ENCODE assay signal across 19 cellular contexts in genomic region chr2:120788349-120788700, GRCh38. TPM values are rescaled to one million over a fixed set of nuclear protein-coding genes. Genes with fewer than 3 reads are reported as not detected.
"Had no signal": no experiment of that assay in that cellular context is flagged by ENCODE, and none has a peak within 500 bp of the region (broad histone marks: within the 10 kb centered on the region; RNA-seq: fewer than 3 reads in every experiment).

No MANE protein-coding gene starts in this region.

- H3K9ac ChIP-seq: parathyroid adenoma had no signal

- H2AFZ ChIP-seq: parathyroid adenoma had no signal

- H3K27ac ChIP-seq: body of pancreas, foreskin keratinocyte, parathyroid adenoma, tibial nerve had no signal

- H3K79me2 ChIP-seq: parathyroid adenoma had no signal

- H3K36me3 ChIP-seq: tibial nerve had no signal

- H3K4me3 ChIP-seq: body of pancreas, tibial nerve had no signal

- H3K4me1 ChIP-seq: body of pancreas, parathyroid adenoma had no signal

- H3K27me3 Mint-ChIP-seq: activated CD4-positive, alpha-beta T cell treated with anti-CD3 and anti-CD28 coated beads, Interleukin-2, amount 10 ng/mL, durations not matched to agents 7 days and 5 days; activated naive CD8-positive, alpha-beta T cell treated with anti-CD3 and anti-CD28 coated beads for 36 hours had no signal

- H3K9me3 ChIP-seq: body of pancreas, tibial nerve had no signal

- H3K36me3 Mint-ChIP-seq: activated naive CD8-positive, alpha-beta T cell treated with anti-CD3 and anti-CD28 coated beads for 36 hours; immature natural killer cell; naive B cell had no signal

- H3K4me1 Mint-ChIP-seq: central memory CD8-positive, alpha-beta T cell; naive B cell had no signal

- ATAC-seq: body of pancreas, foreskin keratinocyte had no signal

- DNase-seq: activated CD4-positive, alpha-beta T cell treated with anti-CD3 and anti-CD28 coated beads, Interleukin-2, amount 10 ng/mL, durations not matched to agents 7 days and 5 days; activated naive CD8-positive, alpha-beta T cell treated with anti-CD3 and anti-CD28 coated beads for 36 hours; amygdala; body of pancreas; cortex of kidney; effector CD8-positive, alpha-beta T cell; foreskin keratinocyte; immature natural killer cell; naive B cell; stimulated activated CD4-positive, alpha-beta T cell treated with anti-CD3 and anti-CD28 coated beads, Interleukin-15, amount 100 ng/mL, for 24 hours; stimulated activated CD4-positive, alpha-beta T cell treated with anti-CD3 and anti-CD28 coated beads, Interleukin-4, amount 100 ng/mL, for 24 hours; stimulated activated naive CD4-positive, alpha-beta T cell treated with Interleukin-2 at 50 U/mL for 16 hours; substantia nigra had no signal

- H3K27me3 ChIP-seq: body of pancreas, tibial nerve had no signal

- H3K27ac Mint-ChIP-seq: activated CD4-positive, alpha-beta T cell treated with anti-CD3 and anti-CD28 coated beads, Interleukin-2, amount 10 ng/mL, durations not matched to agents 7 days and 5 days; activated naive CD8-positive, alpha-beta T cell treated with anti-CD3 and anti-CD28 coated beads for 36 hours; activated T-helper 1 cell treated with anti-CD3 and anti-CD28 coated beads, Interleukin-12 subunit alpha, Interleukin-12 subunit beta, Interleukin-2, Interleukin-4 antibody, amounts not matched to agents 30 ng/mL and 10 ng/mL and 1 ng/mL, durations not matched to agents 14 hours and 24 hours and 36 hours; immature natural killer cell; naive B cell; T-helper 2 cell treated with Interferon-gamma antibody and Interleukin-4, amounts not matched to agents 5 μg/mL and 100 μg/mL, for 36 hours had no signal

- H3K9me3 Mint-ChIP-seq: activated CD4-positive, alpha-beta T cell treated with anti-CD3 and anti-CD28 coated beads, Interleukin-2, amount 10 ng/mL, durations not matched to agents 7 days and 5 days; activated naive CD8-positive, alpha-beta T cell treated with anti-CD3 and anti-CD28 coated beads for 36 hours; activated T-helper 1 cell treated with anti-CD3 and anti-CD28 coated beads, Interleukin-12 subunit alpha, Interleukin-12 subunit beta, Interleukin-2, Interleukin-4 antibody, amounts not matched to agents 30 ng/mL and 10 ng/mL and 1 ng/mL, durations not matched to agents 14 hours and 24 hours and 36 hours; central memory CD8-positive, alpha-beta T cell; immature natural killer cell; T-helper 2 cell treated with Interferon-gamma antibody and Interleukin-4, amounts not matched to agents 5 μg/mL and 100 μg/mL, for 36 hours had no signal

- H3K4me3 Mint-ChIP-seq: activated CD4-positive, alpha-beta T cell treated with anti-CD3 and anti-CD28 coated beads, Interleukin-2, amount 10 ng/mL, durations not matched to agents 7 days and 5 days; activated naive CD8-positive, alpha-beta T cell treated with anti-CD3 and anti-CD28 coated beads for 36 hours; activated T-helper 1 cell treated with anti-CD3 and anti-CD28 coated beads, Interleukin-12 subunit alpha, Interleukin-12 subunit beta, Interleukin-2, Interleukin-4 antibody, amounts not matched to agents 30 ng/mL and 10 ng/mL and 1 ng/mL, durations not matched to agents 14 hours and 24 hours and 36 hours; central memory CD8-positive, alpha-beta T cell; immature natural killer cell; naive B cell; T-helper 2 cell treated with Interferon-gamma antibody and Interleukin-4, amounts not matched to agents 5 μg/mL and 100 μg/mL, for 36 hours had no signal

RNA-seq across cellular contexts. Expression of gene GLI2, which starts 52.7 kb away (rescaled TPM):
- total RNA-seq: activated CD8-positive, alpha-beta memory T cell treated with anti-CD3 and anti-CD28 coated beads for 36 hours; activated naive CD8-positive, alpha-beta T cell treated with anti-CD3 and anti-CD28 coated beads for 36 hours; foreskin keratinocyte had no signal
- polyA plus RNA-seq: immature natural killer cell had no signal
